ENCODE assay signal across 9 cellular contexts in the genomic region with DNA sequence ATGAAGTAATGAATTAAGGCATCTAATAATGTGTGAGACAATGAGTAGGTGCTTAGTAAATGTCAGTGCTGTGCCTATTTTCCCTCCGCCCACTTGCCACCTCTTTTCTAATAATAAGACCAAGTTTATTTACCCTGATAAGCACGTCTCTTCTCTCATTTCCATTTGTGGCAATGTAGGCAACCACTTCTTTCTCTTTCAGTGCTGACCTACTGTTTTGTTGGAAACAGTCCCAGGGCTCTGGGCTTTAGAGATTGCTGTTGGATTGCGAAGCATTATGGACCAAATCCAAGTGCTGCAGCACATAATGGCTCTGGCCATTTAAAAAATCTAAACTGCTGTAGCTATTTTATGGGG.
DNase-seq lines count a peak whose midpoint lies in the region; ATAC-seq and TF ChIP-seq lines count a peak whose summit lies in the region.
"Had no signal": no experiment of that assay in that cellular context is flagged by ENCODE, and none has a peak within 500 bp of the region (broad histone marks: within the 10 kb centered on the region; RNA-seq: fewer than 3 reads in every experiment).

No MANE protein-coding gene starts in this region.

- TF ChIP-seq POLR2A in prostate gland (IDR thresholded peaks at IDR 0.05) = no peak

- TF ChIP-seq CTCF in epithelial cell of proximal tubule (conservative IDR thresholded peaks at IDR 0.05; ENCODE audit: low read depth, low read length) (no peak), prostate gland (IDR thresholded peaks at IDR 0.05) (no peak)

- no peaks in the 10 kb centered on the region for H3K4me1 ChIP-seq in prostate gland (replicated peaks)

- DNase-seq in DMS79 treated with DMSO at 0.1 percent for 48 hours (lab: John Stamatoyannopoulos, UW) (peak; percentile 84), NCI-H2196 treated with DMSO at 0.1 percent for 48 hours (lab: John Stamatoyannopoulos, UW; ENCODE audit: unreplicated experiment) (peak; percentile 88), epithelial cell of proximal tubule (ENCODE audit: low read depth) (peak; percentile 62), prostate gland (ENCODE audit: low spot score) (no peak), epidermal melanocyte (ENCODE audit: insufficient read length, low spot score) (no peak), DMS114 treated with DMSO at 0.1 percent for 48 hours (lab: John Stamatoyannopoulos, UW; ENCODE audit: unreplicated experiment) (no peak)
- no peak for DNase-seq in activated CD4-positive, alpha-beta T cell treated with anti-CD3 and anti-CD28 coated beads for 4 hours
- DNase-seq: activated CD4-positive, CD25-positive, alpha-beta regulatory T cell treated with anti-CD3 and anti-CD28 coated beads, Interleukin-2, amount 50 U/mL, for 72 hours had no signal

- H3K27ac ChIP-seq in prostate gland = peak overlapping the region; percentile 6 to 20

- intact Hi-C loops in prostate gland (cut with DNase I) = no loop called here

- WGBS in prostate gland = 16% methylated on average over 3 of the region's 3 CpGs

- no peaks in the 10 kb centered on the region for H3K27me3 ChIP-seq in prostate gland (replicated peaks; ENCODE audit: insufficient read depth)

- H3K4me3 ChIP-seq in epithelial cell of proximal tubule (ENCODE audit: low read depth, low read length) (no peak overlapping the region), prostate gland (no peak overlapping the region)

- no peaks in the 10 kb centered on the region for H3K9me3 ChIP-seq in prostate gland

- no peaks in the 10 kb centered on the region for H3K36me3 ChIP-seq in prostate gland

- ATAC-seq in HG03565 (IDR thresholded peaks at IDR 0.05; ENCODE audit: unreplicated experiment) = no peak

Comparison
In these comparisons a context has a peak if more than half of its experiments do, and no peak if none do; other contexts are left out.
1. DNase-seq: peak in DMS79 treated with DMSO at 0.1 percent for 48 hours (single experiment), NCI-H2196 treated with DMSO at 0.1 percent for 48 hours (single experiment) and epithelial cell of proximal tubule (single experiment); none in prostate gland (single experiment), epidermal melanocyte (single experiment), DMS114 treated with DMSO at 0.1 percent for 48 hours (single experiment) and activated CD4-positive, alpha-beta T cell treated with anti-CD3 and anti-CD28 coated beads for 4 hours (0 of 2).